ENCODE assay signal across 9 cellular contexts in genomic region chr6:149955256-149955974, GRCh38. TPM values are rescaled to one million over a fixed set of nuclear protein-coding genes. Genes with fewer than 3 reads are reported as not detected.
DNase-seq lines count a peak whose midpoint lies in the region; ATAC-seq, FAIRE-seq and TF ChIP-seq lines count a peak whose summit lies in the region.
"Not testable (repeated sequence)": the region's sequence is repeated elsewhere in the genome, so short reads cannot be mapped to it uniquely, and the experiment has no call there.
"Had no signal": no experiment of that assay in that cellular context is flagged by ENCODE, and none has a peak within 500 bp of the region (broad histone marks: within the 10 kb centered on the region; RNA-seq: fewer than 3 reads in every experiment).

No MANE protein-coding gene starts in this region.

- H4K20me1 ChIP-seq in K562 (replicated peaks; ENCODE audit: control insufficient read depth, insufficient read depth, low read length) = not testable (repeated sequence)

- H3K36me3 ChIP-seq in K562 (ENCODE audit: control insufficient read depth, insufficient read depth, low read length); naive thymus-derived CD4-positive, alpha-beta T cell (ENCODE audit: control insufficient read depth in 2 of 3, insufficient read depth in 3 of 3, low read length in 3 of 3): not testable (repeated sequence)

- peaks cover 46% of the 10 kb centered on the region for H3K27me3 Mint-ChIP-seq in Calu3 (ENCODE audit: unreplicated experiment)
- peaks cover 80% of the 10 kb centered on the region for H3K27me3 Mint-ChIP-seq in T-helper 17 cell
- H3K27me3 Mint-ChIP-seq in activated T-helper 17 cell treated with anti-CD3 and anti-CD28 coated beads, Interleukin-2, amount 50 U/mL, for 72 hours = peaks cover 67% of the 10 kb centered on the region
- H3K27me3 Mint-ChIP-seq in endothelial cell (ENCODE audit: unreplicated experiment) = peaks cover 12% of the 10 kb centered on the region
- peaks cover 64 to 86% (median 78%) of the 10 kb centered on the region in 5 donors for H3K27me3 Mint-ChIP-seq in naive thymus-derived CD4-positive, alpha-beta T cell
- H3K27me3 Mint-ChIP-seq in stimulated activated memory B cell treated with anti-CD40 and anti-IgM and Interleukin-4, amounts not matched to agents 10 μg/mL and 1 μg/mL and 100 μg/mL, for 72 hours = peaks cover 83% of the 10 kb centered on the region

- not testable (repeated sequence) for H3K4me1 Mint-ChIP-seq in Calu3 (ENCODE audit: low read depth, unreplicated experiment); T-helper 17 cell; activated T-helper 17 cell treated with anti-CD3 and anti-CD28 coated beads, Interleukin-2, amount 50 U/mL, for 72 hours
- H3K4me1 Mint-ChIP-seq in endothelial cell (ENCODE audit: unreplicated experiment) = peaks cover 32% of the 10 kb centered on the region
- peaks cover 6 to 11% (median 6%) of the 10 kb centered on the region in 7 donors for H3K4me1 Mint-ChIP-seq in naive thymus-derived CD4-positive, alpha-beta T cell
- H3K4me1 Mint-ChIP-seq in stimulated activated memory B cell treated with anti-CD40 and anti-IgM and Interleukin-4, amounts not matched to agents 10 μg/mL and 1 μg/mL and 100 μg/mL, for 72 hours = peaks cover 10% of the 10 kb centered on the region

- not testable (repeated sequence) for TF ChIP-seq RAD21 in K562 (CRISPR knock-in tag; conservative IDR thresholded peaks at IDR 0.05 in 1 of 2, IDR thresholded peaks at IDR 0.05 in 1 of 2)

- not testable (repeated sequence) for H3K4me3 ChIP-seq in K562; naive thymus-derived CD4-positive, alpha-beta T cell (ENCODE audit: low read length)

- not testable (repeated sequence) for TF ChIP-seq CTCF in Calu3 (IDR thresholded peaks at IDR 0.05; ENCODE audit: unreplicated experiment); K562 (IDR thresholded peaks at IDR 0.05 in 2 of 3, conservative IDR thresholded peaks at IDR 0.05 in 1 of 3; ENCODE audit: insufficient read depth in 2 of 3, low read depth in 1 of 3, low read length in 3 of 3); endothelial cell (IDR thresholded peaks at IDR 0.05; ENCODE audit: unreplicated experiment)

- H3K79me2 ChIP-seq in K562 (ENCODE audit: control insufficient read depth, insufficient read depth, low read length) = not testable (repeated sequence)

- not testable (repeated sequence) for H3K9me1 ChIP-seq in K562 (ENCODE audit: control insufficient read depth, insufficient read depth, low read length)

- in situ Hi-C loops in K562 (cut with MboI) = not testable (repeated sequence)

- H2AFZ ChIP-seq in K562 (ENCODE audit: low read depth, low read length) = not testable (repeated sequence)

- TF ChIP-seq EP300 in K562 (IDR thresholded peaks at IDR 0.05; ENCODE audit: low read length) = not testable (repeated sequence)

- WGBS in K562 (ENCODE audit: insufficient coverage, low coverage, missing lambda C conversion rate) = 1% methylated on average over 8 of the region's 9 CpGs

- FAIRE-seq in K562 (lab: Jason Lieb, UNC) = not testable (repeated sequence)

- not testable (repeated sequence) for H3K4me2 ChIP-seq in K562 (ENCODE audit: insufficient read depth, low read length)

- peaks cover 19 to 27% of the 10 kb centered on the region in 2 experiments for H3K27me3 ChIP-seq in K562 (ENCODE audit: control insufficient read depth in 2 of 2, insufficient read depth in 2 of 2, low read length in 2 of 2)
- H3K27me3 ChIP-seq in naive thymus-derived CD4-positive, alpha-beta T cell (ENCODE audit: control insufficient read depth in 2 of 2, insufficient read depth in 2 of 2, low read length in 2 of 2) = peaks cover 18 to 22% of the 10 kb centered on the region in 2 donors

- intact Hi-C loops in Calu3 (cut with micrococcal nuclease; ENCODE audit: unreplicated experiment); K562 (cut with micrococcal nuclease); naive thymus-derived CD4-positive, alpha-beta T cell (cut with micrococcal nuclease): not testable (repeated sequence)

- POLR2A ChIA-PET in K562 (lab: Yijun Ruan, JAX); naive thymus-derived CD4-positive, alpha-beta T cell (lab: Charles Lee): not testable (repeated sequence)

- H3K4me1 ChIP-seq in K562 (replicated peaks in 1 of 2; ENCODE audit: control insufficient read depth in 2 of 2, insufficient read depth in 2 of 2, low read length in 2 of 2); naive thymus-derived CD4-positive, alpha-beta T cell (ENCODE audit: control insufficient read depth in 2 of 2, insufficient read depth in 2 of 2, low read length in 2 of 2): not testable (repeated sequence)

- not testable (repeated sequence) for H3K9me3 Mint-ChIP-seq in Calu3 (ENCODE audit: low read depth, unreplicated experiment); activated T-helper 17 cell treated with anti-CD3 and anti-CD28 coated beads, Interleukin-2, amount 50 U/mL, for 72 hours; endothelial cell (ENCODE audit: unreplicated experiment); naive thymus-derived CD4-positive, alpha-beta T cell; stimulated activated memory B cell treated with anti-CD40 and anti-IgM and Interleukin-4, amounts not matched to agents 10 μg/mL and 1 μg/mL and 100 μg/mL, for 72 hours

- TF ChIP-seq POLR2A in K562 (conservative IDR thresholded peaks at IDR 0.05) = not testable (repeated sequence)

- not testable (repeated sequence) for DNase-seq in Calu3; T-helper 17 cell; K562 (ENCODE audit: extremely low read depth in 1 of 4, low spot score in 3 of 4); endothelial cell (ENCODE audit: low spot score); naive thymus-derived CD4-positive, alpha-beta T cell

- H3K27ac Mint-ChIP-seq in Calu3 (ENCODE audit: unreplicated experiment); T-helper 17 cell; activated T-helper 17 cell treated with anti-CD3 and anti-CD28 coated beads, Interleukin-2, amount 50 U/mL, for 72 hours; naive thymus-derived CD4-positive, alpha-beta T cell; stimulated activated memory B cell treated with anti-CD40 and anti-IgM and Interleukin-4, amounts not matched to agents 10 μg/mL and 1 μg/mL and 100 μg/mL, for 72 hours: not testable (repeated sequence)
- peak overlapping the region; percentile 76 for H3K27ac Mint-ChIP-seq in endothelial cell (ENCODE audit: unreplicated experiment)

- not testable (repeated sequence) for H3K9me3 ChIP-seq in T-helper 17 cell (ENCODE audit: control insufficient read depth, low read length, poor library complexity, severe bottlenecking); K562 (replicated peaks; ENCODE audit: control insufficient read depth, insufficient read depth, low read depth, low read length); naive thymus-derived CD4-positive, alpha-beta T cell (ENCODE audit: control insufficient read depth in 2 of 3, low read length in 3 of 3)

- not testable (repeated sequence) for H3K36me3 Mint-ChIP-seq in Calu3 (ENCODE audit: insufficient read depth, unreplicated experiment); T-helper 17 cell (ENCODE audit: low read depth); activated T-helper 17 cell treated with anti-CD3 and anti-CD28 coated beads, Interleukin-2, amount 50 U/mL, for 72 hours (ENCODE audit: low read depth); endothelial cell (ENCODE audit: low read depth, unreplicated experiment); naive thymus-derived CD4-positive, alpha-beta T cell; stimulated activated memory B cell treated with anti-CD40 and anti-IgM and Interleukin-4, amounts not matched to agents 10 μg/mL and 1 μg/mL and 100 μg/mL, for 72 hours

- BruUV-seq in Calu3 (replicated peaks; lab: Mats Ljungman, UMichigan); K562 (replicated peaks; lab: Mats Ljungman, UMichigan): not testable (repeated sequence)

- H3K4me3 Mint-ChIP-seq in Calu3 (ENCODE audit: low read depth, unreplicated experiment) = peak overlapping the region; percentile 66
- H3K4me3 Mint-ChIP-seq in T-helper 17 cell = peak overlapping the region; percentile 12
- peak overlapping the region; percentile 48 for H3K4me3 Mint-ChIP-seq in activated T-helper 17 cell treated with anti-CD3 and anti-CD28 coated beads, Interleukin-2, amount 50 U/mL, for 72 hours
- H3K4me3 Mint-ChIP-seq in endothelial cell (ENCODE audit: unreplicated experiment) = peak overlapping the region; percentile 77
- H3K4me3 Mint-ChIP-seq in naive thymus-derived CD4-positive, alpha-beta T cell = peak overlapping the region; percentile 18 to 79 (median 54)
- H3K4me3 Mint-ChIP-seq in stimulated activated memory B cell treated with anti-CD40 and anti-IgM and Interleukin-4, amounts not matched to agents 10 μg/mL and 1 μg/mL and 100 μg/mL, for 72 hours = peak overlapping the region; percentile 61

- not testable (repeated sequence) for ATAC-seq in T-helper 17 cell; activated T-helper 17 cell treated with anti-CD3 and anti-CD28 coated beads, Interleukin-2, amount 50 U/mL, for 72 hours (replicated peaks); K562; naive thymus-derived CD4-positive, alpha-beta T cell; stimulated activated memory B cell treated with anti-CD40 and anti-IgM and Interleukin-4, amounts not matched to agents 10 μg/mL and 1 μg/mL and 100 μg/mL, for 72 hours

- H3K9ac ChIP-seq in K562 (ENCODE audit: insufficient read depth in 1 of 2, low read depth in 2 of 2, low read length in 2 of 2) = not testable (repeated sequence)

- not testable (repeated sequence) for H3K27ac ChIP-seq in K562 (ENCODE audit: extremely low read depth, low read depth, low read length); naive thymus-derived CD4-positive, alpha-beta T cell (ENCODE audit: low read depth, low read length)

- CTCF ChIA-PET in Calu3 (lab: Charles Lee); naive thymus-derived CD4-positive, alpha-beta T cell (lab: Charles Lee): not testable (repeated sequence)
- CTCF ChIA-PET in K562 (lab: Yijun Ruan, JAX; ENCODE audit: low intra/inter-chr PET ratio) = interaction anchor here (0.6 kb wide), 1 partner anchor 1111 kb away, joined by 4 read pairs; no protein-coding TSS in a partner anchor

RNA-seq across cellular contexts. Expression of gene ULBP1, which starts 8.3 kb away (rescaled TPM):
- 2.2 and 2.5 TPM in 2 replicates for total RNA-seq in Calu3 (2022)
- total RNA-seq in T-helper 17 cell = under 1 TPM in 1 of 2 donors, not detected in 1; 0.20 TPM
- under 1 TPM; 0.35 to 0.48 TPM for total RNA-seq in activated T-helper 17 cell treated with anti-CD3 and anti-CD28 coated beads, Interleukin-2, amount 50 U/mL, for 72 hours
- 2.2 and 5.9 TPM in 2 replicates for total RNA-seq in K562 (2011; cell fraction: chromatin; rRNA removed; ENCODE audit: low replicate concordance)
- total RNA-seq in K562 (2011; cell fraction: nucleolus; rRNA removed) = 1.8 and 2.1 TPM in 2 replicates
- 2.8 and 3.3 TPM in 2 replicates for total RNA-seq in K562 (2011; cell fraction: nucleoplasm; rRNA removed)
- 1.5 and 1.8 TPM in 2 replicates for total RNA-seq in K562 (2014; rRNA removed)
- 2.5 and 3.4 TPM in 2 replicates for total RNA-seq in K562 (2014; rRNA removed; fragmentation: Illumina TruSeq; extraction: Trizol)
- 0.26 and 0.33 TPM in 2 replicates for total RNA-seq in K562 (2015; rRNA removed; fragmentation: Illumina TruSeq; extraction: Trizol)
- total RNA-seq in K562 (2021) = 2.7 and 3.5 TPM in 2 replicates
- polyA plus RNA-seq in K562 (2011; rRNA removed) = 1.1 and 1.3 TPM in 2 replicates
- 0.40 and 0.91 TPM in 2 replicates for polyA plus RNA-seq in K562 (2011; cell fraction: cytosol; rRNA removed)
- 1.0 and 1.5 TPM in 2 replicates for polyA plus RNA-seq in K562 (2011; cell fraction: nucleus; rRNA removed)
- 1.3 and 14.7 TPM in 2 replicates for polyA plus RNA-seq in K562 (2012)
- 4.9 and 6.0 TPM in 2 replicates for polyA plus RNA-seq in K562 (2014; fragmentation: Illumina TruSeq; extraction: Trizol)
- 1 to 10 TPM; 1.2 to 2.5 TPM for polyA plus RNA-seq in K562 (2014; fragmentation: Nextera tagmentation; extraction: Ambion mirVana)
- polyA plus RNA-seq in K562 (2014; rRNA removed) = 2.7 and 3.3 TPM in 2 replicates
- polyA minus RNA-seq in K562 (2011; rRNA and poly(A)+ RNA removed) = 0.67 and 0.99 TPM in 2 replicates
- 0.38 TPM in 1 of 2 replicates, not detected in the other for polyA minus RNA-seq in K562 (2011; cell fraction: cytosol; rRNA and poly(A)+ RNA removed)
- polyA minus RNA-seq in K562 (2011; cell fraction: nucleus; rRNA and poly(A)+ RNA removed) = 0.81 and 1.4 TPM in 2 replicates
- 24.8 TPM for total RNA-seq in endothelial cell (ENCODE audit: unreplicated experiment)
- 1 to 10 TPM in 1 of 5 experiments, not detected in 4; 1.4 TPM for total RNA-seq in naive thymus-derived CD4-positive, alpha-beta T cell
- polyA plus RNA-seq in naive thymus-derived CD4-positive, alpha-beta T cell = not detected
- total RNA-seq: MCF 10A had no signal

RNA-seq across cellular contexts. Expression of gene ULBP2, which starts 13.6 kb away (rescaled TPM):
- 7.1 and 7.6 TPM in 2 replicates for total RNA-seq in Calu3 (2022)
- total RNA-seq in T-helper 17 cell = 1 to 10 TPM; 2.8 to 3.7 TPM
- total RNA-seq in activated T-helper 17 cell treated with anti-CD3 and anti-CD28 coated beads, Interleukin-2, amount 50 U/mL, for 72 hours = not detected
- total RNA-seq in K562 (2011; cell fraction: chromatin; rRNA removed; ENCODE audit: low replicate concordance) = 6.3 and 10.4 TPM in 2 replicates
- total RNA-seq in K562 (2011; cell fraction: nucleolus; rRNA removed) = 8.3 and 12.7 TPM in 2 replicates
- 13.1 and 13.4 TPM in 2 replicates for total RNA-seq in K562 (2011; cell fraction: nucleoplasm; rRNA removed)
- total RNA-seq in K562 (2014; rRNA removed) = 0.50 and 0.57 TPM in 2 replicates
- 0.96 and 1.2 TPM in 2 replicates for total RNA-seq in K562 (2014; rRNA removed; fragmentation: Illumina TruSeq; extraction: Trizol)
- total RNA-seq in K562 (2015; rRNA removed; fragmentation: Illumina TruSeq; extraction: Trizol) = 0.60 and 0.83 TPM in 2 replicates
- total RNA-seq in K562 (2021) = 0.78 and 1.2 TPM in 2 replicates
- 2.7 and 5.3 TPM in 2 replicates for polyA plus RNA-seq in K562 (2011; rRNA removed)
- 2.6 and 5.2 TPM in 2 replicates for polyA plus RNA-seq in K562 (2011; cell fraction: cytosol; rRNA removed)
- polyA plus RNA-seq in K562 (2011; cell fraction: nucleus; rRNA removed) = 1.4 and 3.5 TPM in 2 replicates
- polyA plus RNA-seq in K562 (2012) = 1.2 and 4.7 TPM in 2 replicates
- 1.8 and 2.4 TPM in 2 replicates for polyA plus RNA-seq in K562 (2014; fragmentation: Illumina TruSeq; extraction: Trizol)
- polyA plus RNA-seq in K562 (2014; fragmentation: Nextera tagmentation; extraction: Ambion mirVana) = 1 to 10 TPM; 3.2 to 4.1 TPM
- polyA plus RNA-seq in K562 (2014; rRNA removed) = 1.1 TPM in 2 replicates
- polyA minus RNA-seq in K562 (2011; rRNA and poly(A)+ RNA removed) = 1.4 and 2.9 TPM in 2 replicates
- polyA minus RNA-seq in K562 (2011; cell fraction: cytosol; rRNA and poly(A)+ RNA removed) = 0.86 TPM in 1 of 2 replicates, not detected in the other
- 0.22 and 0.27 TPM in 2 replicates for polyA minus RNA-seq in K562 (2011; cell fraction: nucleus; rRNA and poly(A)+ RNA removed)
- 9.9 TPM for total RNA-seq in endothelial cell (ENCODE audit: unreplicated experiment)
- total RNA-seq in naive thymus-derived CD4-positive, alpha-beta T cell = 1 to 10 TPM in 1 of 5 experiments, under 1 TPM in 3, not detected in 1; 0.27 to 1.0 (median 0.65) TPM
- polyA plus RNA-seq in naive thymus-derived CD4-positive, alpha-beta T cell = under 1 TPM in 1 of 2 donors, not detected in 1; 0.56 TPM

RNA-seq across cellular contexts. Expression of gene RAET1G, which starts 32.5 kb away (rescaled TPM):
- total RNA-seq in Calu3 (2022) (0.54 TPM in 1 of 2 replicates, not detected in the other), T-helper 17 cell (not detected), K562 (2014; rRNA removed) (not detected in 2 replicates), K562 (2014; rRNA removed; fragmentation: Illumina TruSeq; extraction: Trizol) (not detected in 2 replicates), K562 (2015; rRNA removed; fragmentation: Illumina TruSeq; extraction: Trizol) (not detected in 2 replicates), K562 (2021) (not detected in 2 replicates), endothelial cell (ENCODE audit: unreplicated experiment) (3.8 TPM)
- not detected for total RNA-seq in activated T-helper 17 cell treated with anti-CD3 and anti-CD28 coated beads, Interleukin-2, amount 50 U/mL, for 72 hours
- not detected in 2 replicates for total RNA-seq in K562 (2011; cell fraction: chromatin; rRNA removed; ENCODE audit: low replicate concordance)
- total RNA-seq in K562 (2011; cell fraction: nucleolus; rRNA removed) = not detected in 2 replicates
- total RNA-seq in K562 (2011; cell fraction: nucleoplasm; rRNA removed) = 0.61 TPM in 1 of 2 replicates, not detected in the other
- polyA plus RNA-seq in K562 (2011; rRNA removed) (0.11 TPM in 1 of 2 replicates, not detected in the other), K562 (2014; fragmentation: Illumina TruSeq; extraction: Trizol) (not detected in 2 replicates), K562 (2014; fragmentation: Nextera tagmentation; extraction: Ambion mirVana) (not detected), K562 (2014; rRNA removed) (not detected in 2 replicates)
- polyA plus RNA-seq in K562 (2011; cell fraction: cytosol; rRNA removed) = 0.13 TPM in 1 of 2 replicates, not detected in the other
- 0.16 TPM in 1 of 2 replicates, not detected in the other for polyA plus RNA-seq in K562 (2011; cell fraction: nucleus; rRNA removed)
- 0.07 TPM in 1 of 2 replicates, not detected in the other for polyA plus RNA-seq in K562 (2012)
- polyA minus RNA-seq in K562 (2011; rRNA and poly(A)+ RNA removed) = not detected in 2 replicates
- polyA minus RNA-seq in K562 (2011; cell fraction: cytosol; rRNA and poly(A)+ RNA removed) = not detected in 2 replicates
- not detected in 2 replicates for polyA minus RNA-seq in K562 (2011; cell fraction: nucleus; rRNA and poly(A)+ RNA removed)
- not detected for total RNA-seq in naive thymus-derived CD4-positive, alpha-beta T cell
- polyA plus RNA-seq in naive thymus-derived CD4-positive, alpha-beta T cell = not detected
- total RNA-seq: H4 had no signal

RNA-seq across cellular contexts. Expression of gene RAET1E, which starts 57.5 kb away (rescaled TPM):
- 0.22 TPM in 1 of 2 replicates, not detected in the other for total RNA-seq in Calu3 (2022)
- under 1 TPM in 1 of 2 donors, not detected in 1; 0.55 TPM for total RNA-seq in T-helper 17 cell
- total RNA-seq in activated T-helper 17 cell treated with anti-CD3 and anti-CD28 coated beads, Interleukin-2, amount 50 U/mL, for 72 hours = 1 to 10 TPM in 1 of 2 donors, under 1 TPM in 1; 0.99 to 4.9 TPM
- total RNA-seq in K562 (2011; cell fraction: chromatin; rRNA removed; ENCODE audit: low replicate concordance) = not detected in 2 replicates
- not detected in 2 replicates for total RNA-seq in K562 (2011; cell fraction: nucleolus; rRNA removed)
- not detected in 2 replicates for total RNA-seq in K562 (2011; cell fraction: nucleoplasm; rRNA removed)
- total RNA-seq in K562 (2014; rRNA removed) = not detected in 2 replicates
- total RNA-seq in K562 (2014; rRNA removed; fragmentation: Illumina TruSeq; extraction: Trizol) = not detected in 2 replicates
- total RNA-seq in K562 (2015; rRNA removed; fragmentation: Illumina TruSeq; extraction: Trizol) = not detected in 2 replicates
- not detected in 2 replicates for total RNA-seq in K562 (2021)
- not detected in 2 replicates for polyA plus RNA-seq in K562 (2011; rRNA removed)
- polyA plus RNA-seq in K562 (2011; cell fraction: cytosol; rRNA removed) = 0.01 and 0.18 TPM in 2 replicates
- 0.24 TPM in 1 of 2 replicates, not detected in the other for polyA plus RNA-seq in K562 (2011; cell fraction: nucleus; rRNA removed)
- polyA plus RNA-seq in K562 (2012) = not detected in 2 replicates
- not detected in 2 replicates for polyA plus RNA-seq in K562 (2014; fragmentation: Illumina TruSeq; extraction: Trizol)
- polyA plus RNA-seq in K562 (2014; fragmentation: Nextera tagmentation; extraction: Ambion mirVana) = not detected
- not detected in 2 replicates for polyA plus RNA-seq in K562 (2014; rRNA removed)
- not detected in 2 replicates for polyA minus RNA-seq in K562 (2011; rRNA and poly(A)+ RNA removed)
- not detected in 2 replicates for polyA minus RNA-seq in K562 (2011; cell fraction: cytosol; rRNA and poly(A)+ RNA removed)
- polyA minus RNA-seq in K562 (2011; cell fraction: nucleus; rRNA and poly(A)+ RNA removed) = 0.11 and 0.13 TPM in 2 replicates
- total RNA-seq in endothelial cell (ENCODE audit: unreplicated experiment) = 0.28 TPM
- not detected for total RNA-seq in naive thymus-derived CD4-positive, alpha-beta T cell
- not detected for polyA plus RNA-seq in naive thymus-derived CD4-positive, alpha-beta T cell
- total RNA-seq: H4 had no signal

Comparison
In these comparisons a context has a peak if more than half of its experiments do, and no peak if none do; other contexts are left out.
1. H3K4me3 Mint-ChIP-seq: peak in every context shown above with its lines; median percentile 77 in endothelial cell; 66 in Calu3; 61 in stimulated activated memory B cell treated with anti-CD40 and anti-IgM and Interleukin-4, amounts not matched to agents 10 μg/mL and 1 μg/mL and 100 μg/mL, for 72 hours; 54 in naive thymus-derived CD4-positive, alpha-beta T cell; 48 in activated T-helper 17 cell treated with anti-CD3 and anti-CD28 coated beads, Interleukin-2, amount 50 U/mL, for 72 hours; 12 in T-helper 17 cell.